Comparison of ENCODE assay signal across 8 cellular contexts in genomic region chr15:72231847-72232461, GRCh38. TPM values are rescaled to one million over a fixed set of nuclear protein-coding genes. Genes with fewer than 3 reads are reported as not detected.
DNase-seq lines count a peak whose midpoint lies in the region; ATAC-seq and TF ChIP-seq lines count a peak whose summit lies in the region.

No MANE protein-coding gene starts in this region.

- no peaks in the 10 kb centered on the region for H3K9me3 ChIP-seq in NT2/D1 (ENCODE audit: insufficient read depth, low read length)
- H3K9me3 ChIP-seq in neural progenitor cell (ENCODE audit: low read depth): no peaks in the 10 kb centered on the region
- H3K9me3 ChIP-seq in uterus: no peaks in the 10 kb centered on the region

- TF ChIP-seq CTCF in AG09309 (IDR thresholded peaks at IDR 0.05; ENCODE audit: control insufficient read depth, insufficient read depth, low read depth, low read length, missing control alignments) (no peak), foreskin fibroblast (IDR thresholded peaks at IDR 0.05; ENCODE audit: low read depth, low read length) (no peak), neural progenitor cell (IDR thresholded peaks at IDR 0.05) (no peak), uterus (IDR thresholded peaks at IDR 0.05) (no peak)

- no peaks in the 10 kb centered on the region for H3K27me3 ChIP-seq in NT2/D1 (ENCODE audit: insufficient read depth, insufficient read length)
- peaks cover 58% of the 10 kb centered on the region for H3K27me3 ChIP-seq in neural progenitor cell
- H3K27me3 ChIP-seq in uterus: no peaks in the 10 kb centered on the region

- TF ChIP-seq POLR2A in uterus (IDR thresholded peaks at IDR 0.05): no peak

- intact Hi-C loops in uterus (cut with DNase I; ENCODE audit: low total_unique reads): no loop called here

- no peaks in the 10 kb centered on the region for H3K9me3 Mint-ChIP-seq in neural progenitor cell

- peaks cover 5% of the 10 kb centered on the region for H3K27me3 Mint-ChIP-seq in neural progenitor cell (ENCODE audit: insufficient read depth, low read depth)

- peaks cover 41% of the 10 kb centered on the region for H3F3A ChIP-seq in neural progenitor cell (ENCODE audit: low read depth)

- H3K4me3 ChIP-seq in AG09309 (ENCODE audit: control insufficient read depth, low read depth, low read length) (peak overlapping the region; percentile 97), NT2/D1 (ENCODE audit: insufficient read length, low read depth) (peak overlapping the region; percentile 72), foreskin fibroblast (ENCODE audit: low read depth in 1 of 2, low read length in 2 of 2) (peak overlapping the region; percentile 84 to 94), neural progenitor cell (peak overlapping the region; percentile 95), uterus (peak overlapping the region; percentile 73 to 85)

- ATAC-seq in GM21723 (IDR thresholded peaks at IDR 0.05; ENCODE audit: unreplicated experiment) (peak; percentile 1), HG03442 (IDR thresholded peaks at IDR 0.05; ENCODE audit: unreplicated experiment) (no peak)

- H2AFZ ChIP-seq in neural progenitor cell (replicated peaks): no peak overlapping the region

- H3K79me2 ChIP-seq in neural progenitor cell (ENCODE audit: low read depth): peaks cover 39% of the 10 kb centered on the region

- H3K4me1 Mint-ChIP-seq in neural progenitor cell: peaks cover 39% of the 10 kb centered on the region

- peaks cover 3% of the 10 kb centered on the region for H3K4me1 ChIP-seq in NT2/D1 (ENCODE audit: insufficient read depth, insufficient read length)
- H3K4me1 ChIP-seq in neural progenitor cell: peaks cover 32% of the 10 kb centered on the region
- H3K4me1 ChIP-seq in uterus: peaks cover under 1 to 10% of the 10 kb centered on the region in 2 donors

- peaks cover 5% of the 10 kb centered on the region for H3K36me3 Mint-ChIP-seq in neural progenitor cell

- H3K27ac ChIP-seq in neural progenitor cell: no peak overlapping the region
- H3K27ac ChIP-seq in uterus: peak overlapping the region; percentile 93 to 98

- H3K4me2 ChIP-seq in neural progenitor cell: peak overlapping the region; percentile 98

- peak overlapping the region; percentile 91 for H3K27ac Mint-ChIP-seq in neural progenitor cell

- DNase-seq in AG09309 (ENCODE audit: low read depth): no peak
- DNase-seq in NT2/D1 (ENCODE audit: low read depth, low spot score): no peak
- DNase-seq in activated naive CD4-positive, alpha-beta T cell treated with Interleukin-2 at 50 U/mL for 16 hours: peak; percentile 47
- DNase-seq in foreskin fibroblast: peak; percentile 76 to 88
- DNase-seq in neural progenitor cell (ENCODE audit: low spot score): peak; percentile 41
- peak in 1 of 2 donors; percentile 43 for DNase-seq in uterus

- peaks cover 24% of the 10 kb centered on the region for H3K36me3 ChIP-seq in NT2/D1 (ENCODE audit: insufficient read depth, insufficient read length, low read length)
- no peaks in the 10 kb centered on the region for H3K36me3 ChIP-seq in neural progenitor cell
- no peaks in the 10 kb centered on the region for H3K36me3 ChIP-seq in uterus

- peak overlapping the region; percentile 96 for H3K9ac ChIP-seq in NT2/D1 (ENCODE audit: insufficient read length, low read depth)
- no peak overlapping the region for H3K9ac ChIP-seq in neural progenitor cell

- H4K20me1 ChIP-seq in neural progenitor cell (ENCODE audit: low read depth): peaks cover 41% of the 10 kb centered on the region

- H3K4me3 Mint-ChIP-seq in neural progenitor cell: peak overlapping the region; percentile 96

RNA-seq across cellular contexts. Expression of gene PKM, which starts 1.0 kb away (rescaled TPM):
- total RNA-seq in neural progenitor cell (ENCODE audit: low replicate concordance) (1,033 and 1,163 TPM in 2 replicates), uterus (100 to 1,000 TPM; 101 to 443 (median 191) TPM)

RNA-seq across cellular contexts. Expression of gene GRAMD2A, which starts 34.4 kb away (rescaled TPM):
- total RNA-seq in neural progenitor cell (ENCODE audit: low replicate concordance) (0.40 and 0.43 TPM in 2 replicates), uterus (1 to 10 TPM in 1 of 4 donors, under 1 TPM in 1, not detected in 2; 0.67 to 4.1 TPM)

RNA-seq across cellular contexts. Expression of gene PARP6, which starts 40.4 kb away (rescaled TPM):
- total RNA-seq in neural progenitor cell (ENCODE audit: low replicate concordance) (34.3 and 38.6 TPM in 2 replicates), uterus (100 to 1,000 TPM in 1 of 4 donors, 10 to 100 TPM in 3; 32.1 to 111 (median 55.6) TPM)

Comparison
In these comparisons a context has a peak if more than half of its experiments do, and no peak if none do; other contexts are left out.
1. DNase-seq: peak in activated naive CD4-positive, alpha-beta T cell treated with Interleukin-2 at 50 U/mL for 16 hours (single experiment), foreskin fibroblast (2 of 2) and neural progenitor cell (single experiment); none in AG09309 (single experiment) and NT2/D1 (single experiment).
2. Peak in every context shown above with its lines, with median percentiles within 50 percentile points of each other: H3K4me3 ChIP-seq.